In the genomic region with DNA sequence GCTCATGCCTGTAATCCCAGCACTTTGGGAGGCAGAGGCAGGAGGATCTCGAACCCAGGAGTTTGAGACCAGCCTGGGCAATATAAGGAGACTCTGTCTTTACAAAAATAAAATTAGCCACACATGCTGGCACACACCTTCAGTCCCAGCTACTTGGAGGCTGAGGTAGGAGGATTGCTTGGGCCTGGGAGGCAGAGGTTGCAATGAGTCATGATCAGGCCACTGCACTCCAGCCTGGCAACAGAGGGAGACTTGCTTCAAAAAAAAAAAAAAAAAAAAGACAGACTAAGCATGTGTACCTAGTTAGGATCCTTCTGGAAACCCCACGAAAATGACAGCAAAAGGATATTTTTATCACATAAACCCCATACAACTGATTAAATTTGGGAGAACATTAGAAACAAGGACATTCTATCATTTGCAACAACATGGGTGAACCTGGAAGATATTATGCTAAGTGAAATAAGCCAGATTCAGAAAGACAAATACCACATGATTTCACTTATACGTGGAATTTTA, we compare ENCODE assay signal across 1 cellular context.
TF ChIP-seq lines count a peak whose summit lies in the region.

No MANE protein-coding gene starts in this region.

TF ChIP-seq in K562, 482 proteins besides CTCF, POLR2A, EP300 and RAD21:
- TF ChIP-seq, protein P1, sequence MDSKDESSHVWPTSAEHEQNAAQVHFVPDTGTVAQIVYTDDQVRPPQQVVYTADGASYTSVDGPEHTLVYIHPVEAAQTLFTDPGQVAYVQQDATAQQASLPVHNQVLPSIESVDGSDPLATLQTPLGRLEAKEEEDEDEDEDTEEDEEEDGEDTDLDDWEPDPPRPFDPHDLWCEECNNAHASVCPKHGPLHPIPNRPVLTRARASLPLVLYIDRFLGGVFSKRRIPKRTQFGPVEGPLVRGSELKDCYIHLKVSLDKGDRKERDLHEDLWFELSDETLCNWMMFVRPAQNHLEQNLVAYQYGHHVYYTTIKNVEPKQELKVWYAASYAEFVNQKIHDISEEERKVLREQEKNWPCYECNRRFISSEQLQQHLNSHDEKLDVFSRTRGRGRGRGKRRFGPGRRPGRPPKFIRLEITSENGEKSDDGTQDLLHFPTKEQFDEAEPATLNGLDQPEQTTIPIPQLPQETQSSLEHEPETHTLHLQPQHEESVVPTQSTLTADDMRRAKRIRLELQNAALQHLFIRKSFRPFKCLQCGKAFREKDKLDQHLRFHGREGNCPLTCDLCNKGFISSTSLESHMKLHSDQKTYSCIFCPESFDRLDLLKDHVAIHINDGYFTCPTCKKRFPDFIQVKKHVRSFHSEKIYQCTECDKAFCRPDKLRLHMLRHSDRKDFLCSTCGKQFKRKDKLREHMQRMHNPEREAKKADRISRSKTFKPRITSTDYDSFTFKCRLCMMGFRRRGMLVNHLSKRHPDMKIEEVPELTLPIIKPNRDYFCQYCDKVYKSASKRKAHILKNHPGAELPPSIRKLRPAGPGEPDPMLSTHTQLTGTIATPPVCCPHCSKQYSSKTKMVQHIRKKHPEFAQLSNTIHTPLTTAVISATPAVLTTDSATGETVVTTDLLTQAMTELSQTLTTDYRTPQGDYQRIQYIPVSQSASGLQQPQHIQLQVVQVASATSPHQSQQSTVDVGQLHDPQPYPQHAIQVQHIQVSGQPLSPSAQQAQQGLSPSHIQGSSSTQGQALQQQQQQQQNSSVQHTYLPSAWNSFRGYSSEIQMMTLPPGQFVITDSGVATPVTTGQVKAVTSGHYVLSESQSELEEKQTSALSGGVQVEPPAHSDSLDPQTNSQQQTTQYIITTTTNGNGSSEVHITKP (IDR thresholded peaks at IDR 0.05; ENCODE audit: partially characterized antibody), result peak; percentile 71
- TF ChIP-seq SAFB2 (IDR thresholded peaks at IDR 0.05; ENCODE audit: borderline replicate concordance, low read depth, low read length, severe bottlenecking) (no peak), ZNF384 (IDR thresholded peaks at IDR 0.05; ENCODE audit: low read depth, low read length) (peak; percentile 61), ILK (tag; IDR thresholded peaks at IDR 0.05; ENCODE audit: borderline replicate concordance, low read depth) (no peak)
